In genomic region chr17:58219007-58219788, GRCh38 we compare ENCODE assay signal across 8 cellular contexts. TPM values are rescaled to one million over a fixed set of nuclear protein-coding genes. Genes with fewer than 3 reads are reported as not detected.
A peak's percentile ranks its signal among the peaks of the same experiment; 100 is the strongest.
DNase-seq lines count a peak whose midpoint lies in the region; ATAC-seq and TF ChIP-seq lines count a peak whose summit lies in the region.

MKS1 (minus strand) TSS chr17:58219255; CDS start chr17:58219230, 25 bp downstream.

- peaks cover 6 to 31% (median 13%) of the 10 kb centered on the region in 6 donors for H3K4me1 ChIP-seq in spleen

- 2 to 6% (median 3%) methylated on average over 23 to 56 of the region's 56 CpGs for WGBS in spleen, 5 donors

- TF ChIP-seq CTCF in AG10803 (conservative IDR thresholded peaks at IDR 0.05; ENCODE audit: low read length): peak; percentile 51
- TF ChIP-seq CTCF in WTC11 (IDR thresholded peaks at IDR 0.05): no peak
- peak; percentile 72 for TF ChIP-seq CTCF in cardiac fibroblast (IDR thresholded peaks at IDR 0.05; ENCODE audit: low read depth, low read length)
- peak; percentile 72 to 94 (median 90) for TF ChIP-seq CTCF in spleen (IDR thresholded peaks at IDR 0.05 in 8 of 11, conservative IDR thresholded peaks at IDR 0.05 in 3 of 11)

- TF ChIP-seq POLR2A in GM18951 (IDR thresholded peaks at IDR 0.05; ENCODE audit: extremely low read depth, insufficient read depth, insufficient read length) (peak; percentile 91), spleen (IDR thresholded peaks at IDR 0.05) (peak in 1 of 3 donors; percentile 52)

- H3K27me3 Mint-ChIP-seq in WTC11 (ENCODE audit: low read depth): peaks cover 30% of the 10 kb centered on the region

- peak within 1 kb of the TSS; percentile 93 for H3K4me3 Mint-ChIP-seq in WTC11

- ATAC-seq in HG03175 (IDR thresholded peaks at IDR 0.05; ENCODE audit: unreplicated experiment) (peak; percentile 97), WTC11 (peak; percentile 100)

- no peaks in the 10 kb centered on the region; the same call in 1 of the 2 replicates for H3K36me3 Mint-ChIP-seq in WTC11

- in situ Hi-C loops in GM18951 (cut with MboI; ENCODE audit: low sequenced_read_pairs, unreplicated experiment): no loop called here

- peak within 1 kb of the TSS; percentile 30 to 90 (median 82) for H3K27ac ChIP-seq in spleen

- peaks cover 9% of the 10 kb centered on the region for H3K4me1 Mint-ChIP-seq in WTC11

- peaks cover 0 to 24% (median 8%) of the 10 kb centered on the region in 6 donors for H3K36me3 ChIP-seq in spleen

- no peaks in the 10 kb centered on the region for H3K9me3 ChIP-seq in spleen

- no peaks in the 10 kb centered on the region for H3K9me3 Mint-ChIP-seq in WTC11

- H3K27ac Mint-ChIP-seq in WTC11: peak within 1 kb of the TSS; percentile 92

- intact Hi-C loops in spleen (cut with DNase I; ENCODE audit: low total_unique reads): no loop called here

- H3K27me3 ChIP-seq in spleen (replicated peaks in 1 of 7): no peaks in the 10 kb centered on the region

- H3K4me3 ChIP-seq in AG10803 (ENCODE audit: low read length): peak within 1 kb of the TSS; percentile 88
- H3K4me3 ChIP-seq in cardiac fibroblast (replicated peaks in 1 of 2; ENCODE audit: low read depth in 2 of 2, low read length in 2 of 2): peak within 1 kb of the TSS; percentile 73 to 93
- H3K4me3 ChIP-seq in spleen: peak within 1 kb of the TSS; percentile 46 to 87 (median 58)

- CTCF ChIA-PET in WTC11 (lab: Charles Lee): interaction anchor here (0.5 to 3.0 kb wide), 20 partner anchors 9 to 257 kb away, joined by 3 to 29 read pairs (median 4); partner anchors contain the start of gene LPO

- POLR2A ChIA-PET in WTC11 (lab: Charles Lee): interaction anchor here (1.2 kb wide), 1 partner anchor 198 kb away, joined by 7 read pairs; the partner anchor contains the start of gene RNF43

- DNase-seq in AG10803 (ENCODE audit: low read depth) (peak; percentile 87), NCI-H2227 treated with DMSO at 0.1 percent for 48 hours (lab: John Stamatoyannopoulos, UW) (peak; percentile 85), WTC11 (ENCODE audit: low spot score) (peak; percentile 97), cardiac fibroblast (ENCODE audit: low read depth in 2 of 2) (peak; percentile 91 to 93), inferior parietal cortex (ENCODE audit: extremely low spot score) (peak; percentile 95), spleen (peak; percentile 98)

TF ChIP-seq in WTC11, 78 proteins besides CTCF, POLR2A, EP300 and RAD21 (continues in another document):
- TF ChIP-seq MYBL2 (CRISPR knock-in tag; IDR thresholded peaks at IDR 0.05): no peak
- no peak for TF ChIP-seq STAT6 (CRISPR knock-in tag; conservative IDR thresholded peaks at IDR 0.05; ENCODE audit: low read depth)
- no peak for TF ChIP-seq ZNF532 (CRISPR knock-in tag; IDR thresholded peaks at IDR 0.05; ENCODE audit: borderline replicate concordance)
- TF ChIP-seq ATF6 (CRISPR knock-in tag; IDR thresholded peaks at IDR 0.05): no peak
- no peak for TF ChIP-seq ZBTB21 (CRISPR knock-in tag; IDR thresholded peaks at IDR 0.05; ENCODE audit: borderline replicate concordance)
- no peak for TF ChIP-seq SOX15 (CRISPR knock-in tag; IDR thresholded peaks at IDR 0.05)
- TF ChIP-seq, protein P1, sequence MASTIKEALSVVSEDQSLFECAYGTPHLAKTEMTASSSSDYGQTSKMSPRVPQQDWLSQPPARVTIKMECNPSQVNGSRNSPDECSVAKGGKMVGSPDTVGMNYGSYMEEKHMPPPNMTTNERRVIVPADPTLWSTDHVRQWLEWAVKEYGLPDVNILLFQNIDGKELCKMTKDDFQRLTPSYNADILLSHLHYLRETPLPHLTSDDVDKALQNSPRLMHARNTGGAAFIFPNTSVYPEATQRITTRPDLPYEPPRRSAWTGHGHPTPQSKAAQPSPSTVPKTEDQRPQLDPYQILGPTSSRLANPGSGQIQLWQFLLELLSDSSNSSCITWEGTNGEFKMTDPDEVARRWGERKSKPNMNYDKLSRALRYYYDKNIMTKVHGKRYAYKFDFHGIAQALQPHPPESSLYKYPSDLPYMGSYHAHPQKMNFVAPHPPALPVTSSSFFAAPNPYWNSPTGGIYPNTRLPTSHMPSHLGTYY (CRISPR knock-in tag; IDR thresholded peaks at IDR 0.05): no peak
- TF ChIP-seq ZNF512 (CRISPR knock-in tag; IDR thresholded peaks at IDR 0.05; ENCODE audit: borderline replicate concordance): no peak
- TF ChIP-seq EMX1 (CRISPR knock-in tag; IDR thresholded peaks at IDR 0.05): no peak
- no peak for TF ChIP-seq ZNF423 (CRISPR knock-in tag; IDR thresholded peaks at IDR 0.05)
- peak; percentile 45; the same call in 1 of the 2 replicates for TF ChIP-seq KAT7 (CRISPR knock-in tag; IDR thresholded peaks at IDR 0.05; ENCODE audit: borderline replicate concordance)

RNA-seq across cellular contexts. Expression of gene MKS1, which starts in this region (rescaled TPM):
- 18.6 to 24.2 TPM (median 18.9 TPM) in 3 replicates for total RNA-seq in WTC11 (2021)
- 10 to 100 TPM; 11.5 to 17.1 (median 13.7) TPM for total RNA-seq in spleen
- 10 to 100 TPM in 1 of 3 donors, 1 to 10 TPM in 2; 8.1 to 10.4 (median 9.5) TPM for polyA plus RNA-seq in spleen

Comparison
In these comparisons a context has a peak if more than half of its experiments do, and no peak if none do; other contexts are left out.
1. Peak in every context shown above with its lines: DNase-seq, ATAC-seq, H3K4me3 ChIP-seq and H3K27ac ChIP-seq.